Comparison of ENCODE assay signal across 12 cellular contexts in genomic region chr5:43554497-43554896, GRCh38. TPM values are rescaled to one million over a fixed set of nuclear protein-coding genes. Genes with fewer than 3 reads are reported as not detected.
DNase-seq lines count a peak whose midpoint lies in the region; ATAC-seq, FAIRE-seq and TF ChIP-seq lines count a peak whose summit lies in the region.
"Had no signal": no experiment of that assay in that cellular context is flagged by ENCODE, and none has a peak within 500 bp of the region (broad histone marks: within the 10 kb centered on the region; RNA-seq: fewer than 3 reads in every experiment).

No MANE protein-coding gene starts in this region.

- no peaks in the 10 kb centered on the region for H3K9me2 ChIP-seq in GM23338 (ENCODE audit: insufficient read depth)

- peaks cover 26% of the 10 kb centered on the region for H4K20me1 ChIP-seq in GM23338 (replicated peaks; ENCODE audit: insufficient read depth)

- H3K4me3 ChIP-seq in A549, result peak overlapping the region; percentile 93; the same call in 2 of the 3 replicates
- H3K4me3 ChIP-seq in GM23338, result peak overlapping the region; percentile 81
- peak overlapping the region; percentile 98 for H3K4me3 ChIP-seq in adipocyte (ENCODE audit: low read length)
- peak overlapping the region; percentile 100 for H3K4me3 ChIP-seq in iPS-20b (ENCODE audit: low read length)

- TF ChIP-seq CTCF in A549 (IDR thresholded peaks at IDR 0.05), result no peak
- no peak for TF ChIP-seq CTCF in GM23338 (conservative IDR thresholded peaks at IDR 0.05; ENCODE audit: low read depth in 2 of 2)

- H3K9me3 ChIP-seq in A549 (no peaks in the 10 kb centered on the region), adipocyte (ENCODE audit: control insufficient read depth, low read length) (no peaks in the 10 kb centered on the region), iPS-20b (ENCODE audit: insufficient read depth, low read depth, low read length) (no peaks in the 10 kb centered on the region)

- 89% methylated on average over 1 of the region's 1 CpG for WGBS in A549 (ENCODE audit: missing lambda C conversion rate)

- H3K36me3 Mint-ChIP-seq in GM23338 (ENCODE audit: low read depth), result peaks cover 15% of the 10 kb centered on the region
- H3K36me3 Mint-ChIP-seq in activated CD8-positive, alpha-beta T cell treated with anti-CD3 and anti-CD28 coated beads, Interleukin-2, amount 10 ng/mL, durations not matched to agents 7 days and 5 days (ENCODE audit: low read depth), result peaks cover 10% of the 10 kb centered on the region

- TF ChIP-seq POLR2A in A549 (IDR thresholded peaks at IDR 0.05; ENCODE audit: low read length), result no peak

- peaks cover 68% of the 10 kb centered on the region for H3K79me2 ChIP-seq in GM23338 (replicated peaks; ENCODE audit: insufficient read depth)

- no peaks in the 10 kb centered on the region for H3F3A ChIP-seq in GM23338 (replicated peaks; ENCODE audit: low read depth)

- H2AFZ ChIP-seq in GM23338, result no peak overlapping the region

- POLR2A ChIA-PET in A549 (lab: Yijun Ruan, JAX), result interaction anchor here (1.3 kb wide), 1 partner anchor 49 kb away, joined by 3 read pairs; the partner anchor contains the start of gene NNT
- POLR2A ChIA-PET in activated CD8-positive, alpha-beta T cell treated with anti-CD3 and anti-CD28 coated beads, Interleukin-2, amount 10 ng/mL, durations not matched to agents 7 days and 5 days (lab: Charles Lee), result interaction anchor here (0.6 to 5.6 kb wide), 5 partner anchors 44 to 604 kb away, joined by 3 to 39 read pairs (median 3); partner anchors contain the start of genes NNT and TMEM267

- H3K4me2 ChIP-seq in A549 (peak overlapping the region; percentile 86), GM23338 (peak overlapping the region; percentile 88)

- H3K27ac Mint-ChIP-seq in GM23338, result no peak overlapping the region
- H3K27ac Mint-ChIP-seq in activated CD8-positive, alpha-beta T cell treated with anti-CD3 and anti-CD28 coated beads, Interleukin-2, amount 10 ng/mL, durations not matched to agents 7 days and 5 days, result no peak overlapping the region

- H3K9me3 Mint-ChIP-seq in GM23338, result no peaks in the 10 kb centered on the region
- H3K9me3 Mint-ChIP-seq in activated CD8-positive, alpha-beta T cell treated with anti-CD3 and anti-CD28 coated beads, Interleukin-2, amount 10 ng/mL, durations not matched to agents 7 days and 5 days (ENCODE audit: insufficient read depth), result no peaks in the 10 kb centered on the region
- H3K9me3 Mint-ChIP-seq: activated naive CD4-positive, alpha-beta T cell treated with anti-CD3 and anti-CD28 coated beads for 36 hours had no signal

- no peaks in the 10 kb centered on the region for H3K27me3 ChIP-seq in GM23338 (ENCODE audit: insufficient read depth)
- H3K27me3 ChIP-seq in adipocyte (replicated peaks; ENCODE audit: control insufficient read depth, insufficient read depth, low read length), result no peaks in the 10 kb centered on the region
- H3K27me3 ChIP-seq in iPS-20b (ENCODE audit: insufficient read depth, low read length), result no peaks in the 10 kb centered on the region

- H3K4me1 ChIP-seq in A549 (peaks cover 23% of the 10 kb centered on the region; the same call in 2 of the 3 replicates), GM23338 (ENCODE audit: insufficient read depth) (peaks cover 27% of the 10 kb centered on the region), adipocyte (ENCODE audit: control insufficient read depth, insufficient read depth, low read length) (peaks cover 33% of the 10 kb centered on the region), iPS-20b (ENCODE audit: insufficient read depth, low read length) (peaks cover 10% of the 10 kb centered on the region; the same call in 1 of the 2 replicates)

- CTCF ChIA-PET in A549 (lab: Yijun Ruan, JAX), result interaction anchor here (2.0 kb wide), 1 partner anchor 70 kb away, joined by 7 read pairs; the partner anchor contains the start of gene TMEM267
- CTCF ChIA-PET in activated CD8-positive, alpha-beta T cell treated with anti-CD3 and anti-CD28 coated beads, Interleukin-2, amount 10 ng/mL, durations not matched to agents 7 days and 5 days (lab: Charles Lee), result interaction anchor here (1.0 to 3.8 kb wide), 9 partner anchors 11 to 129 kb away, joined by 3 to 26 read pairs (median 4); partner anchors contain the start of genes C5orf34 and TMEM267

- no peak for DNase-seq in A549 (ENCODE audit: low read depth in 1 of 2, low spot score in 1 of 2)
- DNase-seq in GM23338 (ENCODE audit: low spot score), result no peak
- no peak for DNase-seq in adipocyte (ENCODE audit: low read depth)
- DNase-seq in stimulated activated CD4-positive, alpha-beta T cell treated with anti-CD3 and anti-CD28 coated beads, Interleukin-4, amount 100 ng/mL, for 4 hours, result no peak
- no peak for DNase-seq in activated CD8-positive, alpha-beta T cell treated with anti-CD3 and anti-CD28 coated beads, Interleukin-2, amount 10 ng/mL, durations not matched to agents 7 days and 5 days
- no peak for DNase-seq in HT-29 (ENCODE audit: low spot score)
- DNase-seq: activated naive CD4-positive, alpha-beta T cell treated with anti-CD3 and anti-CD28 coated beads for 36 hours; NCI-H2107; posterior cingulate gyrus had no signal

- H3K27me3 Mint-ChIP-seq in GM23338 (ENCODE audit: insufficient read depth, low read depth, poor library complexity), result peaks cover 11% of the 10 kb centered on the region
- H3K27me3 Mint-ChIP-seq in activated CD8-positive, alpha-beta T cell treated with anti-CD3 and anti-CD28 coated beads, Interleukin-2, amount 10 ng/mL, durations not matched to agents 7 days and 5 days (ENCODE audit: low read depth), result peaks cover 1% of the 10 kb centered on the region

- no peak for FAIRE-seq in A549 (lab: Jason Lieb, UNC)

- no peak overlapping the region for H3K9ac ChIP-seq in adipocyte (ENCODE audit: low read length)
- H3K9ac ChIP-seq in iPS-20b (ENCODE audit: low read depth, low read length), result peak overlapping the region; percentile 11; the same call in 1 of the 2 replicates

- H3K4me3 Mint-ChIP-seq in GM23338, result no peak overlapping the region
- no peak overlapping the region for H3K4me3 Mint-ChIP-seq in activated CD8-positive, alpha-beta T cell treated with anti-CD3 and anti-CD28 coated beads, Interleukin-2, amount 10 ng/mL, durations not matched to agents 7 days and 5 days

- ATAC-seq in A549 (no peak), GM23338 (no peak), HG02678 (IDR thresholded peaks at IDR 0.05; ENCODE audit: unreplicated experiment) (no peak)
- no peak for ATAC-seq in activated CD8-positive, alpha-beta T cell treated with anti-CD3 and anti-CD28 coated beads, Interleukin-2, amount 10 ng/mL, durations not matched to agents 7 days and 5 days

- no peak overlapping the region for H3K27ac ChIP-seq in A549
- H3K27ac ChIP-seq in GM23338 (ENCODE audit: low read depth), result no peak overlapping the region
- no peak overlapping the region for H3K27ac ChIP-seq in iPS-20b (ENCODE audit: low read length)
- H3K27ac ChIP-seq: epithelial cell of prostate had no signal

- H3K4me1 Mint-ChIP-seq in GM23338, result peaks cover 8% of the 10 kb centered on the region; the same call in 2 of the 3 replicates
- H3K4me1 Mint-ChIP-seq in activated CD8-positive, alpha-beta T cell treated with anti-CD3 and anti-CD28 coated beads, Interleukin-2, amount 10 ng/mL, durations not matched to agents 7 days and 5 days (ENCODE audit: low read depth), result peaks cover 17% of the 10 kb centered on the region

- TF ChIP-seq EP300 in A549 (IDR thresholded peaks at IDR 0.05), result no peak

- H3K36me3 ChIP-seq in GM23338 (ENCODE audit: insufficient read depth) (peaks cover 38% of the 10 kb centered on the region), adipocyte (ENCODE audit: control insufficient read depth, insufficient read depth, low read length, severe bottlenecking) (peaks cover 46% of the 10 kb centered on the region), iPS-20b (ENCODE audit: insufficient read depth, low read depth, low read length) (peaks cover 64% of the 10 kb centered on the region)

- no peak for TF ChIP-seq RAD21 in A549 (conservative IDR thresholded peaks at IDR 0.05 in 1 of 2, IDR thresholded peaks at IDR 0.05 in 1 of 2)

RNA-seq across cellular contexts. Expression of gene PAIP1, which starts 2.4 kb away (rescaled TPM):
- 188 and 198 TPM in 2 replicates for polyA plus RNA-seq in A549 (2011; rRNA removed)
- polyA plus RNA-seq in A549 (2012; cell fraction: cytosol; rRNA removed), result 51.2 and 74.8 TPM in 2 replicates
- 19.8 and 25.1 TPM in 2 replicates for polyA plus RNA-seq in A549 (2012; cell fraction: nucleus; rRNA removed)
- polyA plus RNA-seq in A549 (2017; fragmentation: RNase III; extraction: RNeasy Plus Mini Kit Qiagen cat#74134 plus additional on column Dnase treatment), result 84.6 to 89.6 TPM (median 86.7 TPM) in 3 replicates
- 63.1 and 66.9 TPM in 2 replicates for polyA minus RNA-seq in A549 (2011; rRNA and poly(A)+ RNA removed)
- 140 and 141 TPM in 2 replicates for total RNA-seq in GM23338 (2014; rRNA removed; shearing (Covaris generic))
- polyA plus RNA-seq in GM23338 (2016; fragmentation: Nextera tagmentation; extraction: Ambion mirVana), result 108 and 113 TPM in 2 replicates
- total RNA-seq in activated CD8-positive, alpha-beta T cell treated with anti-CD3 and anti-CD28 coated beads, Interleukin-2, amount 10 ng/mL, durations not matched to agents 7 days and 5 days, result 10 to 100 TPM; 31.8 to 36.3 TPM
- total RNA-seq in HT-29 (2014; rRNA removed; shearing (Covaris generic)), result 77.0 and 92.9 TPM in 2 replicates

RNA-seq across cellular contexts. Expression of gene C5orf34, which starts 39.5 kb away (rescaled TPM):
- 11.8 and 16.1 TPM in 2 replicates for polyA plus RNA-seq in A549 (2011; rRNA removed)
- 3.3 and 3.5 TPM in 2 replicates for polyA plus RNA-seq in A549 (2012; cell fraction: cytosol; rRNA removed)
- polyA plus RNA-seq in A549 (2012; cell fraction: nucleus; rRNA removed), result 3.7 and 4.5 TPM in 2 replicates
- polyA plus RNA-seq in A549 (2017; fragmentation: RNase III; extraction: RNeasy Plus Mini Kit Qiagen cat#74134 plus additional on column Dnase treatment), result 7.1 to 7.7 TPM (median 7.6 TPM) in 3 replicates
- polyA minus RNA-seq in A549 (2011; rRNA and poly(A)+ RNA removed), result 3.0 and 4.3 TPM in 2 replicates
- 11.8 and 15.3 TPM in 2 replicates for total RNA-seq in GM23338 (2014; rRNA removed; shearing (Covaris generic))
- polyA plus RNA-seq in GM23338 (2016; fragmentation: Nextera tagmentation; extraction: Ambion mirVana), result 9.6 and 12.2 TPM in 2 replicates
- total RNA-seq in activated CD8-positive, alpha-beta T cell treated with anti-CD3 and anti-CD28 coated beads, Interleukin-2, amount 10 ng/mL, durations not matched to agents 7 days and 5 days, result 10 to 100 TPM in 1 of 2 experiments, 1 to 10 TPM in 1; 7.7 to 10.3 TPM
- total RNA-seq in HT-29 (2014; rRNA removed; shearing (Covaris generic)), result 2.5 and 3.8 TPM in 2 replicates

RNA-seq across cellular contexts. Expression of gene NNT, which starts 48.5 kb away (rescaled TPM):
- polyA plus RNA-seq in A549 (2011; rRNA removed), result 35.5 and 36.3 TPM in 2 replicates
- 7.0 and 9.5 TPM in 2 replicates for polyA plus RNA-seq in A549 (2012; cell fraction: cytosol; rRNA removed)
- polyA plus RNA-seq in A549 (2012; cell fraction: nucleus; rRNA removed), result 10.5 and 14.7 TPM in 2 replicates
- polyA plus RNA-seq in A549 (2017; fragmentation: RNase III; extraction: RNeasy Plus Mini Kit Qiagen cat#74134 plus additional on column Dnase treatment), result 13.5 to 16.5 TPM (median 15.2 TPM) in 3 replicates
- polyA minus RNA-seq in A549 (2011; rRNA and poly(A)+ RNA removed), result 47.4 and 58.1 TPM in 2 replicates
- total RNA-seq in GM23338 (2014; rRNA removed; shearing (Covaris generic)), result 15.9 and 27.3 TPM in 2 replicates
- polyA plus RNA-seq in GM23338 (2016; fragmentation: Nextera tagmentation; extraction: Ambion mirVana), result 7.5 and 10.8 TPM in 2 replicates
- 100 to 1,000 TPM; 103 to 104 TPM for total RNA-seq in activated CD8-positive, alpha-beta T cell treated with anti-CD3 and anti-CD28 coated beads, Interleukin-2, amount 10 ng/mL, durations not matched to agents 7 days and 5 days
- 17.5 and 21.0 TPM in 2 replicates for total RNA-seq in HT-29 (2014; rRNA removed; shearing (Covaris generic))
